In the genomic region with DNA sequence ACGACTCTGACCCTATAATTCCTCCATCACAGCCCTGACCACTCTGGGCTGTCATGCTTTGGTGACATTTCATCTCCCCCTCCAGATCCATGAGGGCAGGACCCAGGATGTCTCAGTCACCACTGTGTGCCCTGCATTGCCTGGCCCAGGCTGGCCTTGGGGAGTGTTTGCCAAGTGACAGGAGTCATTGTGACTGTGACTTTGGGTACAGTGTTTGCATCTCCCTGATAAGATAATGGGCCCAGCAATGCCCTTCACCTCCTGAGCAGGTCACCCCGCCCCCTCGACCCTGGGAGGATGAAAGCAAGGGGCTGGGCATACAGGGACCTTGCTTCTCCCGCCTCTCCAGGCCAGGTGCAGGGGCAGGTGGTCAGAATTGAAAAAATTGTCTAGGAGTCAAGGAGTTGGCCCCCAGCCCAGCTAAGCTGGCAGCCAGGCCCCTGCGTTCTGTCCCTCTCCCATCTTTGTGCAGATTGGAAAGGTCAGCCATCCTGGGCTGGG, we compare ENCODE assay signal across 1 cellular context.
TF ChIP-seq lines count a peak whose summit lies in the region.

No MANE protein-coding gene starts in this region.

TF ChIP-seq in H1, 55 proteins besides CTCF, POLR2A, EP300 and RAD21:
- no peak for TF ChIP-seq KDM1A (IDR thresholded peaks at IDR 0.05; ENCODE audit: borderline replicate concordance, low read length)
- TF ChIP-seq GABPA (IDR thresholded peaks at IDR 0.05; ENCODE audit: borderline replicate concordance, insufficient read depth, low read length) = no peak
- TF ChIP-seq CTBP2 (IDR thresholded peaks at IDR 0.05; ENCODE audit: borderline replicate concordance, insufficient read depth, insufficient read length, low read length) = no peak
- TF ChIP-seq CREB1 (IDR thresholded peaks at IDR 0.05) = no peak
- TF ChIP-seq, protein P1, sequence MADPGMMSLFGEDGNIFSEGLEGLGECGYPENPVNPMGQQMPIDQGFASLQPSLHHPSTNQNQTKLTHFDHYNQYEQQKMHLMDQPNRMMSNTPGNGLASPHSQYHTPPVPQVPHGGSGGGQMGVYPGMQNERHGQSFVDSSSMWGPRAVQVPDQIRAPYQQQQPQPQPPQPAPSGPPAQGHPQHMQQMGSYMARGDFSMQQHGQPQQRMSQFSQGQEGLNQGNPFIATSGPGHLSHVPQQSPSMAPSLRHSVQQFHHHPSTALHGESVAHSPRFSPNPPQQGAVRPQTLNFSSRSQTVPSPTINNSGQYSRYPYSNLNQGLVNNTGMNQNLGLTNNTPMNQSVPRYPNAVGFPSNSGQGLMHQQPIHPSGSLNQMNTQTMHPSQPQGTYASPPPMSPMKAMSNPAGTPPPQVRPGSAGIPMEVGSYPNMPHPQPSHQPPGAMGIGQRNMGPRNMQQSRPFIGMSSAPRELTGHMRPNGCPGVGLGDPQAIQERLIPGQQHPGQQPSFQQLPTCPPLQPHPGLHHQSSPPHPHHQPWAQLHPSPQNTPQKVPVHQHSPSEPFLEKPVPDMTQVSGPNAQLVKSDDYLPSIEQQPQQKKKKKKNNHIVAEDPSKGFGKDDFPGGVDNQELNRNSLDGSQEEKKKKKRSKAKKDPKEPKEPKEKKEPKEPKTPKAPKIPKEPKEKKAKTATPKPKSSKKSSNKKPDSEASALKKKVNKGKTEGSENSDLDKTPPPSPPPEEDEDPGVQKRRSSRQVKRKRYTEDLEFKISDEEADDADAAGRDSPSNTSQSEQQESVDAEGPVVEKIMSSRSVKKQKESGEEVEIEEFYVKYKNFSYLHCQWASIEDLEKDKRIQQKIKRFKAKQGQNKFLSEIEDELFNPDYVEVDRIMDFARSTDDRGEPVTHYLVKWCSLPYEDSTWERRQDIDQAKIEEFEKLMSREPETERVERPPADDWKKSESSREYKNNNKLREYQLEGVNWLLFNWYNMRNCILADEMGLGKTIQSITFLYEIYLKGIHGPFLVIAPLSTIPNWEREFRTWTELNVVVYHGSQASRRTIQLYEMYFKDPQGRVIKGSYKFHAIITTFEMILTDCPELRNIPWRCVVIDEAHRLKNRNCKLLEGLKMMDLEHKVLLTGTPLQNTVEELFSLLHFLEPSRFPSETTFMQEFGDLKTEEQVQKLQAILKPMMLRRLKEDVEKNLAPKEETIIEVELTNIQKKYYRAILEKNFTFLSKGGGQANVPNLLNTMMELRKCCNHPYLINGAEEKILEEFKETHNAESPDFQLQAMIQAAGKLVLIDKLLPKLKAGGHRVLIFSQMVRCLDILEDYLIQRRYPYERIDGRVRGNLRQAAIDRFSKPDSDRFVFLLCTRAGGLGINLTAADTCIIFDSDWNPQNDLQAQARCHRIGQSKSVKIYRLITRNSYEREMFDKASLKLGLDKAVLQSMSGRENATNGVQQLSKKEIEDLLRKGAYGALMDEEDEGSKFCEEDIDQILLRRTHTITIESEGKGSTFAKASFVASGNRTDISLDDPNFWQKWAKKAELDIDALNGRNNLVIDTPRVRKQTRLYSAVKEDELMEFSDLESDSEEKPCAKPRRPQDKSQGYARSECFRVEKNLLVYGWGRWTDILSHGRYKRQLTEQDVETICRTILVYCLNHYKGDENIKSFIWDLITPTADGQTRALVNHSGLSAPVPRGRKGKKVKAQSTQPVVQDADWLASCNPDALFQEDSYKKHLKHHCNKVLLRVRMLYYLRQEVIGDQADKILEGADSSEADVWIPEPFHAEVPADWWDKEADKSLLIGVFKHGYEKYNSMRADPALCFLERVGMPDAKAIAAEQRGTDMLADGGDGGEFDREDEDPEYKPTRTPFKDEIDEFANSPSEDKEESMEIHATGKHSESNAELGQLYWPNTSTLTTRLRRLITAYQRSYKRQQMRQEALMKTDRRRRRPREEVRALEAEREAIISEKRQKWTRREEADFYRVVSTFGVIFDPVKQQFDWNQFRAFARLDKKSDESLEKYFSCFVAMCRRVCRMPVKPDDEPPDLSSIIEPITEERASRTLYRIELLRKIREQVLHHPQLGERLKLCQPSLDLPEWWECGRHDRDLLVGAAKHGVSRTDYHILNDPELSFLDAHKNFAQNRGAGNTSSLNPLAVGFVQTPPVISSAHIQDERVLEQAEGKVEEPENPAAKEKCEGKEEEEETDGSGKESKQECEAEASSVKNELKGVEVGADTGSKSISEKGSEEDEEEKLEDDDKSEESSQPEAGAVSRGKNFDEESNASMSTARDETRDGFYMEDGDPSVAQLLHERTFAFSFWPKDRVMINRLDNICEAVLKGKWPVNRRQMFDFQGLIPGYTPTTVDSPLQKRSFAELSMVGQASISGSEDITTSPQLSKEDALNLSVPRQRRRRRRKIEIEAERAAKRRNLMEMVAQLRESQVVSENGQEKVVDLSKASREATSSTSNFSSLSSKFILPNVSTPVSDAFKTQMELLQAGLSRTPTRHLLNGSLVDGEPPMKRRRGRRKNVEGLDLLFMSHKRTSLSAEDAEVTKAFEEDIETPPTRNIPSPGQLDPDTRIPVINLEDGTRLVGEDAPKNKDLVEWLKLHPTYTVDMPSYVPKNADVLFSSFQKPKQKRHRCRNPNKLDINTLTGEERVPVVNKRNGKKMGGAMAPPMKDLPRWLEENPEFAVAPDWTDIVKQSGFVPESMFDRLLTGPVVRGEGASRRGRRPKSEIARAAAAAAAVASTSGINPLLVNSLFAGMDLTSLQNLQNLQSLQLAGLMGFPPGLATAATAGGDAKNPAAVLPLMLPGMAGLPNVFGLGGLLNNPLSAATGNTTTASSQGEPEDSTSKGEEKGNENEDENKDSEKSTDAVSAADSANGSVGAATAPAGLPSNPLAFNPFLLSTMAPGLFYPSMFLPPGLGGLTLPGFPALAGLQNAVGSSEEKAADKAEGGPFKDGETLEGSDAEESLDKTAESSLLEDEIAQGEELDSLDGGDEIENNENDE (IDR thresholded peaks at IDR 0.05; ENCODE audit: insufficient replicate concordance, low read length) = no peak
- no peak for TF ChIP-seq JUN (IDR thresholded peaks at IDR 0.05; ENCODE audit: low read depth, low read length)
- TF ChIP-seq BACH1 (IDR thresholded peaks at IDR 0.05; ENCODE audit: low read length) = no peak
- no peak for TF ChIP-seq SP2 (IDR thresholded peaks at IDR 0.05; ENCODE audit: low read length)
- no peak for TF ChIP-seq SAP30 (IDR thresholded peaks at IDR 0.05; ENCODE audit: insufficient read depth, insufficient replicate concordance, low read length)
- no peak for TF ChIP-seq CHD1 (IDR thresholded peaks at IDR 0.05; ENCODE audit: low read depth, low read length)
- no peak for TF ChIP-seq TEAD4 (IDR thresholded peaks at IDR 0.05; ENCODE audit: low read depth, low read length)
- no peak for TF ChIP-seq RBBP5 (IDR thresholded peaks at IDR 0.05; ENCODE audit: borderline replicate concordance, low read depth, low read length)
- TF ChIP-seq TBP (IDR thresholded peaks at IDR 0.05; ENCODE audit: low read depth, low read length) = no peak
